Comparison of ENCODE assay signal across 12 cellular contexts in the genomic region with DNA sequence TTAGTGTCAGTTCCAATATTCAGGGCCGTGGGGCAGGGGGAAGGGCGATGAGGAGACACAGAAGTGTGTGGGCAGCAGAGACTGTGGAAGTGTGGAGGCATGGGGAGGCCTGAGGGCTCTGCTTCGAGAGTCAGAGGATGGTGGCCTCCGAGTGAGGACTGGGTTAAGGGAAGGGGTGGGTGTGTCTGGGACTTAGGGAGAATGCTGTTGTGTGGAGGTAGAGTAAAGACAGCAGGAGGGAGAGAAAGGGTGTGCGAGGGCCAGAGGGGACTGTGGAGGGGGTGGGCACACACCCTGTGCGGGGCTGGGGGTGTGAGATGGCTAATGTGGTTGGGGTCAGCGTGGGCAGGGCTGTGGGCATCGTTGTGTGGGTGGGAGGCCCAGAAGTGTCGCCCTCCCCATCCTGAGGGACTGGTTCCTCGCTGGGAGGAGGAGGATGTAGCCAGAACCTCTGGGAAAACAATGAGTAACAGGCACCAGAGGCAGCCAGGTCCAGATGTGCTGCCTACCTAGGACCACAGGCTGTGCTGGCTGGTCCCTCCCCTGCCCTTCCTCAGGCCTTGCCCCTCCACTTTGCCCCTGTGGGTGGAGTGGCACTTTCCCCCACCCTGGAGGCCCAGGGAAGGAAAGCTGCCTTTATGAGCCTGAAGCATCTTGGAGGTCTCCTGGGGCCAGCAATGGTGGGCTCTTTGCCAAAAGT. TPM values are rescaled to one million over a fixed set of nuclear protein-coding genes. Genes with fewer than 3 reads are reported as not detected.
DNase-seq lines count a peak whose midpoint lies in the region; ATAC-seq and TF ChIP-seq lines count a peak whose summit lies in the region.
"Had no signal": no experiment of that assay in that cellular context is flagged by ENCODE, and none has a peak within 500 bp of the region (broad histone marks: within the 10 kb centered on the region; RNA-seq: fewer than 3 reads in every experiment).

No MANE protein-coding gene starts in this region.

- CTCF ChIA-PET in activated CD4-positive, alpha-beta T cell treated with anti-CD3 and anti-CD28 coated beads for 36 hours (lab: Charles Lee), result interaction anchor here (0.5 to 1.1 kb wide), 5 partner anchors 9 to 215 kb away, joined by 3 to 5 read pairs (median 4); no protein-coding TSS in a partner anchor

- no peak for ATAC-seq in activated CD4-positive, alpha-beta T cell treated with anti-CD3 and anti-CD28 coated beads for 36 hours
- ATAC-seq in heart left ventricle, result no peak
- ATAC-seq: gastrocnemius medialis had no signal

- no peaks in the 10 kb centered on the region for H3K9me3 ChIP-seq in tibial nerve
- no peaks in the 10 kb centered on the region for H3K9me3 ChIP-seq in heart left ventricle
- H3K9me3 ChIP-seq: gastrocnemius medialis, vagina had no signal

- H3K36me3 Mint-ChIP-seq in activated CD4-positive, alpha-beta T cell treated with anti-CD3 and anti-CD28 coated beads for 36 hours (ENCODE audit: low read depth), result peaks cover 17% of the 10 kb centered on the region
- no peaks in the 10 kb centered on the region for H3K36me3 Mint-ChIP-seq in activated naive CD8-positive, alpha-beta T cell
- H3K36me3 Mint-ChIP-seq in osteocyte (ENCODE audit: unreplicated experiment), result peaks cover 3% of the 10 kb centered on the region

- TF ChIP-seq CTCF in osteocyte (IDR thresholded peaks at IDR 0.05) (no peak), tibial nerve (IDR thresholded peaks at IDR 0.05) (no peak), heart left ventricle (IDR thresholded peaks at IDR 0.05) (no peak)

- intact Hi-C loops in activated CD4-positive, alpha-beta T cell treated with anti-CD3 and anti-CD28 coated beads for 36 hours (cut with DNase I, micrococcal nuclease), result loop anchor here in 1 of 2 experiments (1.0 to 10.0 kb wide), 4 partner anchors 15 to 505 kb away; partner anchors contain the start of gene FNBP1
- intact Hi-C loops in heart left ventricle (cut with DNase I), result no loop called here

- H3K27me3 Mint-ChIP-seq in activated CD4-positive, alpha-beta T cell treated with anti-CD3 and anti-CD28 coated beads for 36 hours, result no peaks in the 10 kb centered on the region
- no peaks in the 10 kb centered on the region for H3K27me3 Mint-ChIP-seq in activated naive CD8-positive, alpha-beta T cell
- no peaks in the 10 kb centered on the region for H3K27me3 Mint-ChIP-seq in osteocyte (ENCODE audit: unreplicated experiment)

- H3K36me3 ChIP-seq in H7 (replicated peaks; ENCODE audit: control insufficient read depth, insufficient read depth, low read length) (no peaks in the 10 kb centered on the region; the same call in 1 of the 2 replicates), tibial nerve (peaks cover 0 to 7% (median 0%) of the 10 kb centered on the region in 3 donors), heart left ventricle (peaks cover 0 to 6% (median 0%) of the 10 kb centered on the region in 9 donors)
- H3K36me3 ChIP-seq: gastrocnemius medialis, vagina had no signal

- TF ChIP-seq EP300 in tibial nerve (IDR thresholded peaks at IDR 0.05), result no peak

- no peak overlapping the region for H3K4me3 ChIP-seq in H7 (ENCODE audit: insufficient read depth, low read depth, low read length)
- no peak overlapping the region for H3K4me3 ChIP-seq in tibial nerve
- H3K4me3 ChIP-seq in heart left ventricle, result no peak overlapping the region
- H3K4me3 ChIP-seq: gastrocnemius medialis, vagina had no signal

- 35 to 44% methylated on average over 10 of the region's 10 CpGs for WGBS in tibial nerve, 2 donors
- WGBS in heart left ventricle, 4 donors, result 70 to 82% (median 77%) methylated on average over 10 of the region's 10 CpGs

- H3K4me3 Mint-ChIP-seq in activated CD4-positive, alpha-beta T cell treated with anti-CD3 and anti-CD28 coated beads for 36 hours, result peak overlapping the region; percentile 55
- peak overlapping the region; percentile 71 for H3K4me3 Mint-ChIP-seq in activated naive CD8-positive, alpha-beta T cell
- H3K4me3 Mint-ChIP-seq in osteocyte (ENCODE audit: unreplicated experiment), result no peak overlapping the region

- H3K27me3 ChIP-seq in H7 (ENCODE audit: control insufficient read depth, insufficient read depth, low read length) (no peaks in the 10 kb centered on the region), tibial nerve (no peaks in the 10 kb centered on the region), heart left ventricle (no peaks in the 10 kb centered on the region)
- H3K27me3 ChIP-seq: gastrocnemius medialis, vagina had no signal

- H3K27ac ChIP-seq in tibial nerve (no peak overlapping the region), heart left ventricle (no peak overlapping the region)
- H3K27ac ChIP-seq: gastrocnemius medialis, vagina had no signal

- POLR2A ChIA-PET in activated CD4-positive, alpha-beta T cell treated with anti-CD3 and anti-CD28 coated beads for 36 hours (lab: Charles Lee), result interaction anchor here (0.9 to 2.7 kb wide), 5 partner anchors 16 to 48 kb away, joined by 3 to 16 read pairs (median 4); partner anchors contain the start of gene TOR1A

- TF ChIP-seq POLR2A in tibial nerve (IDR thresholded peaks at IDR 0.05), result no peak
- TF ChIP-seq POLR2A in heart left ventricle (IDR thresholded peaks at IDR 0.05), result no peak

- H3K4me1 Mint-ChIP-seq in activated CD4-positive, alpha-beta T cell treated with anti-CD3 and anti-CD28 coated beads for 36 hours, result peaks cover 58% of the 10 kb centered on the region
- H3K4me1 Mint-ChIP-seq in activated naive CD8-positive, alpha-beta T cell (ENCODE audit: low read depth), result peaks cover 61% of the 10 kb centered on the region
- peaks cover 37% of the 10 kb centered on the region for H3K4me1 Mint-ChIP-seq in osteocyte (ENCODE audit: unreplicated experiment)

- DNase-seq in activated CD4-positive, alpha-beta T cell treated with anti-CD3 and anti-CD28 coated beads for 36 hours, result peak; percentile 34
- DNase-seq in activated CD4-positive, alpha-beta T cell treated with anti-CD3 and anti-CD28 coated beads for 1 hour, result no peak
- peak; percentile 47 for DNase-seq in H7
- no peak for DNase-seq in osteocyte (ENCODE audit: extremely low spot score, unreplicated experiment)
- no peak for DNase-seq in tibial nerve (ENCODE audit: low spot score in 2 of 2)
- DNase-seq in heart left ventricle, result no peak
- DNase-seq in NK-92 treated with Interleukin-12 subunit alpha and Interleukin-12 subunit beta, amount 100 ng/mL, for 24 hours (lab: John Stamatoyannopoulos, UW), result no peak
- DNase-seq: activated CD4-positive, CD25-positive, alpha-beta regulatory T cell; gastrocnemius medialis; NCI-H526 had no signal

- peak overlapping the region; percentile 93 for H3K27ac Mint-ChIP-seq in activated CD4-positive, alpha-beta T cell treated with anti-CD3 and anti-CD28 coated beads for 36 hours
- peak overlapping the region; percentile 90 for H3K27ac Mint-ChIP-seq in activated naive CD8-positive, alpha-beta T cell
- H3K27ac Mint-ChIP-seq in osteocyte (ENCODE audit: unreplicated experiment), result peak overlapping the region; percentile 65

- peaks cover 0 to 42% (median 15%) of the 10 kb centered on the region in 4 donors for H3K4me1 ChIP-seq in tibial nerve
- H3K4me1 ChIP-seq in heart left ventricle, result peaks cover 0 to 31% (median 11%) of the 10 kb centered on the region in 12 donors

- H3K9me3 Mint-ChIP-seq in activated CD4-positive, alpha-beta T cell treated with anti-CD3 and anti-CD28 coated beads for 36 hours (ENCODE audit: low read depth), result no peaks in the 10 kb centered on the region
- H3K9me3 Mint-ChIP-seq in activated naive CD8-positive, alpha-beta T cell (ENCODE audit: low read depth), result no peaks in the 10 kb centered on the region
- no peaks in the 10 kb centered on the region for H3K9me3 Mint-ChIP-seq in osteocyte (ENCODE audit: unreplicated experiment)

RNA-seq across cellular contexts. Expression of gene USP20, which starts 4.2 kb away (rescaled TPM):
- total RNA-seq in activated CD4-positive, alpha-beta T cell treated with anti-CD3 and anti-CD28 coated beads for 36 hours, result 10 to 100 TPM; 37.6 to 48.5 TPM
- total RNA-seq in H7 (2014; rRNA removed; shearing (Covaris generic)), result 15.8 and 16.3 TPM in 2 replicates
- total RNA-seq in osteocyte (31.2 and 32.6 TPM in 2 replicates), tibial nerve (10 to 100 TPM; 20.1 to 50.1 (median 24.1) TPM), heart left ventricle (10 to 100 TPM in 7 of 9 donors, 1 to 10 TPM in 2; 9.5 to 19.7 (median 13.1) TPM)
- 10 to 100 TPM in 1 of 2 donors, 1 to 10 TPM in 1; 9.4 to 12.1 TPM for polyA plus RNA-seq in heart left ventricle

RNA-seq across cellular contexts. Expression of gene C9orf78, which starts 4.4 kb away (rescaled TPM):
- total RNA-seq in activated CD4-positive, alpha-beta T cell treated with anti-CD3 and anti-CD28 coated beads for 36 hours, result 10 to 100 TPM; 42.8 to 59.8 TPM
- total RNA-seq in H7 (2014; rRNA removed; shearing (Covaris generic)), result 39.7 and 47.0 TPM in 2 replicates
- total RNA-seq in osteocyte (38.9 and 45.9 TPM in 2 replicates), tibial nerve (10 to 100 TPM; 44.4 to 61.2 (median 52.7) TPM), heart left ventricle (10 to 100 TPM; 28.4 to 54.8 (median 32.5) TPM)
- 10 to 100 TPM; 36.0 to 69.2 TPM for polyA plus RNA-seq in heart left ventricle

RNA-seq across cellular contexts. Expression of gene TOR1A, which starts 15.5 kb away (rescaled TPM):
- 10 to 100 TPM; 34.9 to 39.7 TPM for total RNA-seq in activated CD4-positive, alpha-beta T cell treated with anti-CD3 and anti-CD28 coated beads for 36 hours
- total RNA-seq in H7 (2014; rRNA removed; shearing (Covaris generic)), result 22.9 and 27.1 TPM in 2 replicates
- total RNA-seq in osteocyte (46.1 and 51.3 TPM in 2 replicates), tibial nerve (10 to 100 TPM; 26.0 to 55.2 (median 40.4) TPM), heart left ventricle (10 to 100 TPM; 11.0 to 27.3 (median 15.7) TPM)
- 10 to 100 TPM; 10.5 to 23.3 TPM for polyA plus RNA-seq in heart left ventricle

RNA-seq across cellular contexts. Expression of gene TOR1B, which starts 36.5 kb away (rescaled TPM):
- total RNA-seq in activated CD4-positive, alpha-beta T cell treated with anti-CD3 and anti-CD28 coated beads for 36 hours, result 10 to 100 TPM; 18.0 to 22.1 TPM
- 17.9 and 18.2 TPM in 2 replicates for total RNA-seq in H7 (2014; rRNA removed; shearing (Covaris generic))
- 32.1 and 32.7 TPM in 2 replicates for total RNA-seq in osteocyte
- 10 to 100 TPM; 19.2 to 41.2 (median 23.0) TPM for total RNA-seq in tibial nerve
- 10 to 100 TPM in 8 of 9 donors, 1 to 10 TPM in 1; 9.4 to 16.1 (median 13.0) TPM for total RNA-seq in heart left ventricle
- polyA plus RNA-seq in heart left ventricle, result 10 to 100 TPM in 1 of 2 donors, 1 to 10 TPM in 1; 7.3 to 20.7 TPM

Comparison
In these comparisons a context has a peak if more than half of its experiments do, and no peak if none do; other contexts are left out.
1. DNase-seq: peak in activated CD4-positive, alpha-beta T cell treated with anti-CD3 and anti-CD28 coated beads for 36 hours (single experiment) and H7 (single experiment); none in activated CD4-positive, alpha-beta T cell treated with anti-CD3 and anti-CD28 coated beads for 1 hour (single experiment), osteocyte (single experiment), tibial nerve (0 of 2), heart left ventricle (0 of 5) and NK-92 treated with Interleukin-12 subunit alpha and Interleukin-12 subunit beta, amount 100 ng/mL, for 24 hours (single experiment).
2. Peak in every context shown above with its lines, with median percentiles within 50 percentile points of each other: H3K27ac Mint-ChIP-seq.